Comparison of ENCODE assay signal across 8 cellular contexts in genomic region chr4:53015681-53016080, GRCh38.
DNase-seq lines count a peak whose midpoint lies in the region; ATAC-seq, FAIRE-seq and TF ChIP-seq lines count a peak whose summit lies in the region.

No MANE protein-coding gene starts in this region.

- H3K4me3 ChIP-seq in Caco-2 (ENCODE audit: low read depth, low read length), result no peak overlapping the region
- H3K4me3 ChIP-seq in gastroesophageal sphincter, result no peak overlapping the region
- no peak overlapping the region for H3K4me3 ChIP-seq in gastrocnemius medialis

- 32 to 50% methylated on average over 4 to 5 of the region's 5 CpGs for WGBS in gastroesophageal sphincter (ENCODE audit: low coverage in 1 of 2), 2 donors

- no peak for FAIRE-seq in urothelium cell line (lab: Jason Lieb, UNC)

- POLR2A ChIA-PET in Caco-2 (lab: Charles Lee), result no interaction called here

- TF ChIP-seq CTCF in Caco-2 (IDR thresholded peaks at IDR 0.05; ENCODE audit: insufficient read depth in 1 of 2, low read depth in 1 of 2, low read length in 1 of 2, severe bottlenecking in 1 of 2, unreplicated experiment in 1 of 2), result peak; percentile 70 to 74
- peak; percentile 27 to 57 (median 52) for TF ChIP-seq CTCF in gastroesophageal sphincter (IDR thresholded peaks at IDR 0.05)
- peak in 4 of 5 experiments; percentile 47 to 66 (median 59) for TF ChIP-seq CTCF in gastrocnemius medialis (IDR thresholded peaks at IDR 0.05 in 4 of 5, conservative IDR thresholded peaks at IDR 0.05 in 1 of 5)

- no peaks in the 10 kb centered on the region for H3K36me3 Mint-ChIP-seq in Caco-2 (ENCODE audit: insufficient read depth, unreplicated experiment)

- no peaks in the 10 kb centered on the region for H3K36me3 ChIP-seq in Caco-2 (ENCODE audit: control insufficient read depth, insufficient read depth, low read length)
- H3K36me3 ChIP-seq in gastroesophageal sphincter, result no peaks in the 10 kb centered on the region
- no peaks in the 10 kb centered on the region for H3K36me3 ChIP-seq in gastrocnemius medialis

- H3K4me3 Mint-ChIP-seq in Caco-2 (ENCODE audit: unreplicated experiment), result no peak overlapping the region

- H3K27me3 ChIP-seq in Caco-2 (replicated peaks; ENCODE audit: control insufficient read depth, insufficient read depth, low read length) (no peaks in the 10 kb centered on the region), gastroesophageal sphincter (no peaks in the 10 kb centered on the region), gastrocnemius medialis (no peaks in the 10 kb centered on the region)

- TF ChIP-seq POLR2A in gastroesophageal sphincter (IDR thresholded peaks at IDR 0.05), result no peak
- TF ChIP-seq POLR2A in gastrocnemius medialis (IDR thresholded peaks at IDR 0.05), result no peak

- TF ChIP-seq EP300 in gastroesophageal sphincter (IDR thresholded peaks at IDR 0.05), result no peak

- CTCF ChIA-PET in Caco-2 (lab: Charles Lee), result no interaction called here

- in situ Hi-C loops in SK-MEL-5 (cut with HindIII; ENCODE audit: low pct_unique_long_range_greater_than_20kb, low sequenced_read_pairs), result no loop called here
- in situ Hi-C loops in gastrocnemius medialis (cut with MboI; ENCODE audit: low sequenced_read_pairs in 4 of 4), result loop anchor here (10.0 to 25.0 kb wide), 8 partner anchors 179 to 1222 kb away; partner anchors contain the start of genes PDGFRA (in 3 of the 4), FIP1L1 (in 1 of the 4) and SCFD2 (in 1 of the 4)

- DNase-seq in Caco-2 (peak in 1 of 2 experiments; percentile 44), HT1080 (ENCODE audit: low read depth) (peak; percentile 15), SK-MEL-5 (ENCODE audit: low read depth, low spot score) (peak; percentile 56), gastrocnemius medialis (no peak), urothelium cell line (ENCODE audit: low spot score) (no peak)
- no peak for DNase-seq in activated CD4-positive, CD25-positive, alpha-beta regulatory T cell (lab: John Stamatoyannopoulos, UW)

- H3K27me3 Mint-ChIP-seq in Caco-2 (ENCODE audit: insufficient read depth, unreplicated experiment), result no peaks in the 10 kb centered on the region

- no peaks in the 10 kb centered on the region for H3K9me3 ChIP-seq in Caco-2
- H3K9me3 ChIP-seq in gastroesophageal sphincter, result no peaks in the 10 kb centered on the region
- H3K9me3 ChIP-seq in gastrocnemius medialis, result no peaks in the 10 kb centered on the region

- intact Hi-C loops in Caco-2 (cut with micrococcal nuclease; ENCODE audit: unreplicated experiment) (loop anchor here (1.0 to 10.0 kb wide), 7 partner anchors 298 to 892 kb away; partner anchors contain the start of genes FIP1L1 and LNX1), gastrocnemius medialis (cut with DNase I; ENCODE audit: low total_unique reads) (loop anchor here (5.0 to 10.0 kb wide), 2 partner anchors 112 to 179 kb away; no protein-coding TSS in a partner anchor)

- H3K9me3 Mint-ChIP-seq in Caco-2 (ENCODE audit: unreplicated experiment), result no peaks in the 10 kb centered on the region

- H3K4me1 ChIP-seq in Caco-2 (peaks cover 38% of the 10 kb centered on the region), gastroesophageal sphincter (peaks cover 0 to 40% (median 6%) of the 10 kb centered on the region in 3 donors), gastrocnemius medialis (peaks cover 18 to 45% of the 10 kb centered on the region in 2 donors)

- H3K4me1 Mint-ChIP-seq in Caco-2 (ENCODE audit: low read depth, unreplicated experiment), result peaks cover 13% of the 10 kb centered on the region

- BruUV-seq in Caco-2 (replicated peaks; lab: Mats Ljungman, UMichigan), result no TSS peak

- peak overlapping the region in 1 of 4 donors; percentile 38 for H3K27ac ChIP-seq in gastroesophageal sphincter
- peak overlapping the region in 2 of 4 donors; percentile 6 to 28 for H3K27ac ChIP-seq in gastrocnemius medialis

- H3K27ac Mint-ChIP-seq in Caco-2 (ENCODE audit: unreplicated experiment), result no peak overlapping the region

- ATAC-seq in gastroesophageal sphincter (no peak), gastrocnemius medialis (no peak), GM19452 (IDR thresholded peaks at IDR 0.05; ENCODE audit: unreplicated experiment) (no peak)

Comparison
In these comparisons a context has a peak if more than half of its experiments do, and no peak if none do; other contexts are left out.
1. DNase-seq: peak in HT1080 (single experiment) and SK-MEL-5 (single experiment); none in gastrocnemius medialis (0 of 2), urothelium cell line (single experiment) and activated CD4-positive, CD25-positive, alpha-beta regulatory T cell (0 of 4).
2. Peak in every context shown above with its lines, with median percentiles within 50 percentile points of each other: CTCF ChIP-seq.